Comparison of ENCODE assay signal across 2 cellular contexts in the genomic region with DNA sequence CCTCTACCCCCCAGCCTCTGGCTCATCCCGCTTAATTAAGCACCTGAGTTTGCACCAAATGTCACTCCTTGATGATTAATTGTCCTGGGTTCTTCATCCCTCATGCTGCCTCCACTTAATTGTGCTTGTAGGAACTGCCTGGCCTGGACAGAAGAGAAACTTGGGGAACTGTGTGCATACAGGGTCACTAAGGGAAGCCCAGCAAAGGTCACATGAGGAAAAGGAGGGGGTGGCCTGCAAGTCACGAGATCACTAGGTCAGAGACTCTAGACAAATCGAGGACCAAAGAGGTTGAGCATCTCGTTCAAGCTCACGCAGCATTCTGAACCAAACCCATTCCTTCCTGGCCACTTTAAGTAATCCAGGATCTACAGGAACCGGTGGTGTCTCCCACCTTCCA.
TF ChIP-seq lines count a peak whose summit lies in the region.

No MANE protein-coding gene starts in this region.

TF ChIP-seq in HepG2, 621 proteins besides CTCF, POLR2A, EP300 and RAD21 (continues in another document):
- TF ChIP-seq, protein P1, sequence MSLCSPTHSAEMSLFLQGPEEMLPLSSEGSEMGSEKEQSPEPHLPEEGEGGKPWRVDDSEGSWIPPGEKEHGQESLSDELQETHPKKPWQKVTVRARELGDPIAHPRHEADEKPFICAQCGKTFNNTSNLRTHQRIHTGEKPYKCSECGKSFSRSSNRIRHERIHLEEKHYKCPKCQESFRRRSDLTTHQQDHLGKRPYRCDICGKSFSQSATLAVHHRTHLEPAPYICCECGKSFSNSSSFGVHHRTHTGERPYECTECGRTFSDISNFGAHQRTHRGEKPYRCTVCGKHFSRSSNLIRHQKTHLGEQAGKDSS (CRISPR knock-in tag; IDR thresholded peaks at IDR 0.05; ENCODE audit: borderline replicate concordance, low read depth) = no peak
- TF ChIP-seq, protein P2, sequence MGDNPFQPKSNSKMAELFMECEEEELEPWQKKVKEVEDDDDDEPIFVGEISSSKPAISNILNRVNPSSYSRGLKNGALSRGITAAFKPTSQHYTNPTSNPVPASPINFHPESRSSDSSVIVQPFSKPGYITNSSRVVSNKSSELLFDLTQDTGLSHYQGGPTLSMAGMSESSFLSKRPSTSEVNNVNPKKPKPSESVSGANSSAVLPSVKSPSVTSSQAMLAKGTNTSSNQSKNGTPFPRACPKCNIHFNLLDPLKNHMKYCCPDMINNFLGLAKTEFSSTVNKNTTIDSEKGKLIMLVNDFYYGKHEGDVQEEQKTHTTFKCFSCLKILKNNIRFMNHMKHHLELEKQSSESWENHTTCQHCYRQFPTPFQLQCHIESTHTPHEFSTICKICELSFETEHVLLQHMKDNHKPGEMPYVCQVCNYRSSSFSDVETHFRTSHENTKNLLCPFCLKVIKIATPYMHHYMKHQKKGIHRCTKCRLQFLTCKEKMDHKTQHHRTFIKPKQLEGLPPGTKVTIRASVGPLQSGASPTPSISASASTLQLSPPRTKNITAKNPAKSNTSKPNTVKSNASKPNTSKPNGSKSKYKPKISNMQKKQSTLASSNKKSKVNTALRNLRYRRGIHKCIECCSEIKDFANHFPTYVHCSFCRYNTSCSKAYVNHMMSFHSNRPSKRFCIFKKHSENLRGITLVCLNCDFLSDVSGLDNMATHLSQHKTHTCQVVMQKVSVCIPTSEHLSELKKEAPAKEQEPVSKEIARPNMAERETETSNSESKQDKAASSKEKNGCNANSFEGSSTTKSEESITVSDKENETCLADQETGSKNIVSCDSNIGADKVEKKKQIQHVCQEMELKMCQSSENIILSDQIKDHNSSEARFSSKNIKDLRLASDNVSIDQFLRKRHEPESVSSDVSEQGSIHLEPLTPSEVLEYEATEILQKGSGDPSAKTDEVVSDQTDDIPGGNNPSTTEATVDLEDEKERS (CRISPR knock-in tag; IDR thresholded peaks at IDR 0.05) = no peak
- TF ChIP-seq KDM2A (CRISPR knock-in tag; IDR thresholded peaks at IDR 0.05; ENCODE audit: borderline replicate concordance, low read depth) (no peak), PTBP1 (IDR thresholded peaks at IDR 0.05; ENCODE audit: low read depth, low read length, poor library complexity, severe bottlenecking) (no peak), MLLT10 (CRISPR knock-in tag; IDR thresholded peaks at IDR 0.05) (no peak), GTF2F1 (IDR thresholded peaks at IDR 0.05; ENCODE audit: low read length) (no peak), KDM1A (CRISPR knock-in tag; IDR thresholded peaks at IDR 0.05) (no peak), TCF7 (IDR thresholded peaks at IDR 0.05; ENCODE audit: low read depth) (no peak), HIVEP1 (CRISPR knock-in tag; IDR thresholded peaks at IDR 0.05) (no peak), ZNF549 (CRISPR knock-in tag; IDR thresholded peaks at IDR 0.05) (no peak), RFXANK (CRISPR knock-in tag; IDR thresholded peaks at IDR 0.05) (no peak)
- TF ChIP-seq, protein P3, sequence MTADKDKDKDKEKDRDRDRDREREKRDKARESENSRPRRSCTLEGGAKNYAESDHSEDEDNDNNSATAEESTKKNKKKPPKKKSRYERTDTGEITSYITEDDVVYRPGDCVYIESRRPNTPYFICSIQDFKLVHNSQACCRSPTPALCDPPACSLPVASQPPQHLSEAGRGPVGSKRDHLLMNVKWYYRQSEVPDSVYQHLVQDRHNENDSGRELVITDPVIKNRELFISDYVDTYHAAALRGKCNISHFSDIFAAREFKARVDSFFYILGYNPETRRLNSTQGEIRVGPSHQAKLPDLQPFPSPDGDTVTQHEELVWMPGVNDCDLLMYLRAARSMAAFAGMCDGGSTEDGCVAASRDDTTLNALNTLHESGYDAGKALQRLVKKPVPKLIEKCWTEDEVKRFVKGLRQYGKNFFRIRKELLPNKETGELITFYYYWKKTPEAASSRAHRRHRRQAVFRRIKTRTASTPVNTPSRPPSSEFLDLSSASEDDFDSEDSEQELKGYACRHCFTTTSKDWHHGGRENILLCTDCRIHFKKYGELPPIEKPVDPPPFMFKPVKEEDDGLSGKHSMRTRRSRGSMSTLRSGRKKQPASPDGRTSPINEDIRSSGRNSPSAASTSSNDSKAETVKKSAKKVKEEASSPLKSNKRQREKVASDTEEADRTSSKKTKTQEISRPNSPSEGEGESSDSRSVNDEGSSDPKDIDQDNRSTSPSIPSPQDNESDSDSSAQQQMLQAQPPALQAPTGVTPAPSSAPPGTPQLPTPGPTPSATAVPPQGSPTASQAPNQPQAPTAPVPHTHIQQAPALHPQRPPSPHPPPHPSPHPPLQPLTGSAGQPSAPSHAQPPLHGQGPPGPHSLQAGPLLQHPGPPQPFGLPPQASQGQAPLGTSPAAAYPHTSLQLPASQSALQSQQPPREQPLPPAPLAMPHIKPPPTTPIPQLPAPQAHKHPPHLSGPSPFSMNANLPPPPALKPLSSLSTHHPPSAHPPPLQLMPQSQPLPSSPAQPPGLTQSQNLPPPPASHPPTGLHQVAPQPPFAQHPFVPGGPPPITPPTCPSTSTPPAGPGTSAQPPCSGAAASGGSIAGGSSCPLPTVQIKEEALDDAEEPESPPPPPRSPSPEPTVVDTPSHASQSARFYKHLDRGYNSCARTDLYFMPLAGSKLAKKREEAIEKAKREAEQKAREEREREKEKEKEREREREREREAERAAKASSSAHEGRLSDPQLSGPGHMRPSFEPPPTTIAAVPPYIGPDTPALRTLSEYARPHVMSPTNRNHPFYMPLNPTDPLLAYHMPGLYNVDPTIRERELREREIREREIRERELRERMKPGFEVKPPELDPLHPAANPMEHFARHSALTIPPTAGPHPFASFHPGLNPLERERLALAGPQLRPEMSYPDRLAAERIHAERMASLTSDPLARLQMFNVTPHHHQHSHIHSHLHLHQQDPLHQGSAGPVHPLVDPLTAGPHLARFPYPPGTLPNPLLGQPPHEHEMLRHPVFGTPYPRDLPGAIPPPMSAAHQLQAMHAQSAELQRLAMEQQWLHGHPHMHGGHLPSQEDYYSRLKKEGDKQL (CRISPR knock-in tag; IDR thresholded peaks at IDR 0.05; ENCODE audit: low read depth) = no peak
- TF ChIP-seq, protein P4, sequence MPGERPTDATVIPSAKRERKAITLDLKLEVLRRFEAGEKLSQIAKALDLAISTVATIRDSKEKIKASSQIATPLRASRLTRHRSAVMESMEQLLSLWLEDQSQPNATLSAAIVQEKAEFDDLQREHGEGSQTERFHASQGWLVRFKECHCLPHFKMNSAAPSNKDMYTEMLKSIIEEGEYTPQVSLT (CRISPR knock-in tag; IDR thresholded peaks at IDR 0.05; ENCODE audit: borderline replicate concordance, low read depth) = no peak
- TF ChIP-seq, protein P5, sequence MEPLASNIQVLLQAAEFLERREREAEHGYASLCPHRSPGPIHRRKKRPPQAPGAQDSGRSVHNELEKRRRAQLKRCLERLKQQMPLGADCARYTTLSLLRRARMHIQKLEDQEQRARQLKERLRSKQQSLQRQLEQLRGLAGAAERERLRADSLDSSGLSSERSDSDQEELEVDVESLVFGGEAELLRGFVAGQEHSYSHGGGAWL (CRISPR knock-in tag; IDR thresholded peaks at IDR 0.05) = no peak

TF ChIP-seq in H1, 55 proteins besides CTCF, POLR2A, EP300 and RAD21:
- TF ChIP-seq CHD7 (IDR thresholded peaks at IDR 0.05; ENCODE audit: insufficient replicate concordance, low read length) = no peak
- no peak for TF ChIP-seq GTF2F1 (IDR thresholded peaks at IDR 0.05; ENCODE audit: borderline replicate concordance, low read depth, low read length)
- no peak for TF ChIP-seq ATF2 (IDR thresholded peaks at IDR 0.05; ENCODE audit: low read length)
- TF ChIP-seq RFX5 (IDR thresholded peaks at IDR 0.05; ENCODE audit: borderline replicate concordance, low read depth, low read length) = no peak
- no peak for TF ChIP-seq JUND (IDR thresholded peaks at IDR 0.05; ENCODE audit: low read length)
- no peak for TF ChIP-seq TAF7 (optimal IDR thresholded peaks at IDR 0.05; ENCODE audit: borderline replicate concordance, low read depth, low read length)
